ENCODE assay signal across 1 cellular context in genomic region chr10:13296476-13296875, GRCh38.
TF ChIP-seq lines count a peak whose summit lies in the region.

No MANE protein-coding gene starts in this region.

TF ChIP-seq in WTC11, 78 proteins besides CTCF, POLR2A, EP300 and RAD21 (continued from another document):
- TF ChIP-seq STAT6 (CRISPR knock-in tag; conservative IDR thresholded peaks at IDR 0.05; ENCODE audit: low read depth) = no peak
- no peak for TF ChIP-seq ZNF317 (CRISPR knock-in tag; IDR thresholded peaks at IDR 0.05; ENCODE audit: borderline replicate concordance, low read depth)
- no peak for TF ChIP-seq E2F4 (CRISPR knock-in tag; IDR thresholded peaks at IDR 0.05; ENCODE audit: borderline replicate concordance, low read depth)
- TF ChIP-seq AR (CRISPR knock-in tag; IDR thresholded peaks at IDR 0.05) = no peak
- TF ChIP-seq NFE2L1 (CRISPR knock-in tag; IDR thresholded peaks at IDR 0.05) = no peak
- no peak for TF ChIP-seq MXD4 (CRISPR knock-in tag; IDR thresholded peaks at IDR 0.05; ENCODE audit: borderline replicate concordance)
- TF ChIP-seq NR1H2 (CRISPR knock-in tag; IDR thresholded peaks at IDR 0.05) = no peak
- TF ChIP-seq ELF4 (CRISPR knock-in tag; IDR thresholded peaks at IDR 0.05; ENCODE audit: low read depth) = no peak
- no peak for TF ChIP-seq IRF2 (CRISPR knock-in tag; IDR thresholded peaks at IDR 0.05; ENCODE audit: borderline replicate concordance, low read depth)
- no peak for TF ChIP-seq CDX4 (CRISPR knock-in tag; IDR thresholded peaks at IDR 0.05; ENCODE audit: borderline replicate concordance)
- TF ChIP-seq E2F5 (CRISPR knock-in tag; IDR thresholded peaks at IDR 0.05) = no peak
- no peak for TF ChIP-seq SP1 (CRISPR knock-in tag; conservative IDR thresholded peaks at IDR 0.05)
